13 cellular contexts compared by ENCODE assay signal in the genomic region with DNA sequence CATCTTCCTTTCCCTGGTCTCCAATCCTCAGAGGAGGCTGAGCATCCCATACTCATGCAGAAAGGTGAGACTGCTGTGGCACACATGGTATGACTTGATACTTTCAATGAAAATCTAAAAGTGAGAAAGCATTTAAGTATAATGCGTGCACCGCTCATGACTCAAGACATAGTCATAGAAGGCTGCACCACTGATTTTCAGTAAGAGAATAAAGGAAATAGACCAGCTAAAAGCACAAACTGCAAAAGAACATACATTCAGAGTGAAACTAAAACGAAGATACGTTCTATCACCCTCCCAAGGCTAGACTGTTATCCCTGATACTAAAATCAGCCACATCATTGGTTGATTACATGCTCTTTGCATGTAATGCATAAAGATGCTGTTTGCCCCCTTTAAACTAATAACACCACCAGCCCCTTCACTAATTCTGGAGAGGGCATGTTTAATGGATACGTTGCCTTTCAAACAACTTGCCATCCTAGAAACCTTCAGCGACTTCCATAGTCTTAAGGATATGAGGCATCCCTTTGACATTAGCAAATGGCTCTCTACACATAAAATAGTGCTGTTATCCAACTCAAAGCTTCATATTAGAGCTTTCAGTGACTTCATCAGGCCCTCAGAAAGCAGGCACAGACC. TPM values are rescaled to one million over a fixed set of nuclear protein-coding genes. Genes with fewer than 3 reads are reported as not detected.
DNase-seq lines count a peak whose midpoint lies in the region; ATAC-seq and TF ChIP-seq lines count a peak whose summit lies in the region.
"Had no signal": no experiment of that assay in that cellular context is flagged by ENCODE, and none has a peak within 500 bp of the region (broad histone marks: within the 10 kb centered on the region; RNA-seq: fewer than 3 reads in every experiment).

No MANE protein-coding gene starts in this region.

- peaks cover 11% of the 10 kb centered on the region for H3K36me3 Mint-ChIP-seq in Calu3 (ENCODE audit: insufficient read depth, unreplicated experiment)

- no peak overlapping the region for H2AK5ac ChIP-seq in trophoblast cell (ENCODE audit: low read length)

- no peak overlapping the region for H2AFZ ChIP-seq in trophoblast cell (ENCODE audit: insufficient read depth, low read length, poor library complexity)

- no peak overlapping the region for H3K27ac ChIP-seq in HUES48 (ENCODE audit: low read depth, low read length)
- H3K27ac ChIP-seq in dorsolateral prefrontal cortex, result peak overlapping the region in 28 of 59 donors; percentile 9 to 79 (median 36)
- no peak overlapping the region for H3K27ac ChIP-seq in trophoblast cell (ENCODE audit: low read depth, low read length)

- no TSS peak for BruUV-seq in Calu3 (replicated peaks; lab: Mats Ljungman, UMichigan)

- intact Hi-C loops in dorsolateral prefrontal cortex (cut with DNase I) (loop anchor here in 1 of 2 donors (5.0 kb wide), 1 partner anchor 150 kb away; no protein-coding TSS in a partner anchor), Calu3 (cut with micrococcal nuclease; ENCODE audit: unreplicated experiment) (no loop called here)

- no peaks in the 10 kb centered on the region for H3K4me1 Mint-ChIP-seq in Calu3 (ENCODE audit: low read depth, unreplicated experiment)

- no CpG with 5 or more reads among the region's 6 CpGs for WGBS in trophoblast cell (ENCODE audit: extremely low coverage, insufficient coverage, insufficient read length)

- H2BK5ac ChIP-seq in trophoblast cell (ENCODE audit: low read depth, low read length, poor library complexity), result no peak overlapping the region

- ATAC-seq in GM18868 (IDR thresholded peaks at IDR 0.05; ENCODE audit: unreplicated experiment) (peak; percentile 55), GM19397 (IDR thresholded peaks at IDR 0.05; ENCODE audit: unreplicated experiment) (no peak)
- ATAC-seq: sciatic nerve had no signal

- H3K79me2 ChIP-seq in trophoblast cell (ENCODE audit: control insufficient read depth, insufficient read depth, low read length, poor library complexity), result peaks cover 12% of the 10 kb centered on the region

- no peak overlapping the region for H4K12ac ChIP-seq in trophoblast cell (ENCODE audit: low read depth, low read length)

- CTCF ChIA-PET in Calu3 (lab: Charles Lee), result interaction anchor here (0.6 kb wide), 1 partner anchor 1370 kb away, joined by 5 read pairs; no protein-coding TSS in a partner anchor

- no peak overlapping the region for H3K9ac ChIP-seq in HUES48 (ENCODE audit: low read depth, low read length)
- H3K9ac ChIP-seq in trophoblast cell (ENCODE audit: low read length), result no peak overlapping the region

- H3K27ac Mint-ChIP-seq in Calu3 (ENCODE audit: unreplicated experiment), result no peak overlapping the region
- H3K27ac Mint-ChIP-seq: CD4-positive, alpha-beta memory T cell had no signal

- H4K8ac ChIP-seq in trophoblast cell (ENCODE audit: low read depth, low read length), result no peak overlapping the region

- H3K4me3 Mint-ChIP-seq in Calu3 (ENCODE audit: low read depth, unreplicated experiment), result no peak overlapping the region

- H3K4me1 ChIP-seq in HUES48 (ENCODE audit: control insufficient read depth, insufficient read depth, low read length) (peaks cover 17% of the 10 kb centered on the region), trophoblast cell (ENCODE audit: control insufficient read depth in 1 of 2, insufficient read depth in 2 of 2, low read length in 2 of 2) (peaks cover 10 to 11% of the 10 kb centered on the region in 2 experiments)

- H3K14ac ChIP-seq in trophoblast cell (ENCODE audit: low read length), result no peak overlapping the region

- H3K23ac ChIP-seq in trophoblast cell (ENCODE audit: low read length), result no peak overlapping the region

- H3K79me1 ChIP-seq in trophoblast cell (ENCODE audit: low read length), result peaks cover 10% of the 10 kb centered on the region

- H3K4ac ChIP-seq in trophoblast cell (ENCODE audit: low read depth, low read length), result no peak overlapping the region

- H3K36me3 ChIP-seq in HUES48 (ENCODE audit: control insufficient read depth, insufficient read depth, low read length) (no peaks in the 10 kb centered on the region), trophoblast cell (ENCODE audit: control insufficient read depth in 1 of 2, insufficient read depth in 2 of 2, low read length in 2 of 2) (peaks cover 0 to 3% of the 10 kb centered on the region in 2 experiments)

- peak overlapping the region; percentile 72 for H3K4me2 ChIP-seq in trophoblast cell (ENCODE audit: low read length)

- TF ChIP-seq CTCF in dorsolateral prefrontal cortex (IDR thresholded peaks at IDR 0.05 in 54 of 56, conservative IDR thresholded peaks at IDR 0.05 in 2 of 56; ENCODE audit: low read depth in 1 of 56, partially characterized antibody in 56 of 56) (no peak), Calu3 (IDR thresholded peaks at IDR 0.05; ENCODE audit: unreplicated experiment) (no peak)

- no peaks in the 10 kb centered on the region for H3K9me3 Mint-ChIP-seq in Calu3 (ENCODE audit: low read depth, unreplicated experiment)

- H3K27me3 Mint-ChIP-seq in Calu3 (ENCODE audit: unreplicated experiment), result peaks cover 26% of the 10 kb centered on the region

- DNase-seq in dorsolateral prefrontal cortex (no peak), trophoblast cell (no peak), NCI-H526 treated with DMSO at 0.1 percent for 48 hours (lab: John Stamatoyannopoulos, UW) (no peak), Calu3 (no peak), HuH-7.5 (ENCODE audit: low spot score) (no peak)
- DNase-seq: CD4-positive, alpha-beta memory T cell; islet precursor cell; NCI-H2171 had no signal

- H2BK12ac ChIP-seq in trophoblast cell (ENCODE audit: low read length), result no peak overlapping the region

- peak overlapping the region; percentile 84; the same call in 1 of the 2 replicates for H3K4me3 ChIP-seq in HUES48 (ENCODE audit: low read depth, low read length)
- peak overlapping the region in 55 of 59 donors; percentile 8 to 84 (median 70) for H3K4me3 ChIP-seq in dorsolateral prefrontal cortex
- H3K4me3 ChIP-seq in trophoblast cell (ENCODE audit: low read depth, low read length), result no peak overlapping the region

- no peaks in the 10 kb centered on the region for H3K9me3 ChIP-seq in HUES48 (ENCODE audit: control insufficient read depth, insufficient read depth, low read length)
- peaks cover 2% of the 10 kb centered on the region for H3K9me3 ChIP-seq in trophoblast cell (ENCODE audit: insufficient read depth, low read depth, low read length)

- H4K91ac ChIP-seq in trophoblast cell (ENCODE audit: low read depth, low read length), result no peak overlapping the region

- H3K18ac ChIP-seq in trophoblast cell (ENCODE audit: low read length), result no peak overlapping the region

- H3K27me3 ChIP-seq in HUES48 (ENCODE audit: control insufficient read depth, insufficient read depth, low read length) (peaks cover 42% of the 10 kb centered on the region), dorsolateral prefrontal cortex (peaks cover 0 to 20% (median 4%) of the 10 kb centered on the region in 45 donors), trophoblast cell (ENCODE audit: insufficient read depth, low read length) (peaks cover 5% of the 10 kb centered on the region)

- no peak overlapping the region for H2BK120ac ChIP-seq in trophoblast cell (ENCODE audit: insufficient read depth, low read length, poor library complexity)

RNA-seq across cellular contexts. Expression of gene PLD5, which starts 2.1 kb away (rescaled TPM):
- total RNA-seq in dorsolateral prefrontal cortex (10 to 100 TPM in 59 of 120 experiments, 1 to 10 TPM in 61; 4.3 to 19.9 (median 10.0) TPM), Calu3 (2022) (0.44 and 2.4 TPM in 2 replicates)
- 19.7 TPM in 2 replicates for polyA plus RNA-seq in trophoblast cell (2013)
- total RNA-seq: CD4-positive, alpha-beta memory T cell; T-helper 1 cell treated with Interleukin-12 subunit alpha and Interleukin-12 subunit beta and Interleukin-4 antibody, amounts not matched to agents 30 ng/mL and 1 ng/mL, for 36 hours had no signal
- polyA plus RNA-seq: CD4-positive, alpha-beta memory T cell had no signal
